Comparison of ENCODE assay signal across 7 cellular contexts in the genomic region with DNA sequence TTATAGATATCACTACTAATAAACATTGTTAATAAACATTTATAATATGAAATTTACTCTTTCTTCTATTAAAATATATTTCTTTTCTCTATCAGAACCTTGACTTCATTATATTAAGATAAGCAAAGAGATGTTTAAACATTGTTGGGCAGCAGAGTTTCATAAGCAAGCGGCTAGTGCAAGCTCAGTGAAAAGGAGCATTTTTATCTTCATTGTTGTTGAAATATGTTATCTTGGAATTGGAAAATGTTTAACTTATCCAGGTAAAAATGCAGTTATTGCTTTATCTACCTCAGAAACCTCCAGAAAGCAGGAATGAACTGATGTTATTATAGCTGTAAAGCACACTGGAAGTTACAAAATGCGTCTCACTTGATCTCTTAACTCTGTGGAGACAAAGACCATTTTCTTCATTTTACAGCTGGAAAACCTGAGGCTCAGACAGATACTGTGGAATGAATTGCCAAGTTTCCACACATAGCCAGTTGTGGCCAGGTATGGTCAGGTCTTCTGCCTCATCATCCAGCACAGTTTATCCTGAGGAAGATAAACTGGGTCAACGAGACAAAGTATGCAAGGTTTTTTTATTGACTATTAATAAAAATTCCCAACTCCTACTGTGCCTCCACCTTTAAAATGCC.
"Had no signal": no experiment of that assay in that cellular context is flagged by ENCODE, and none has a peak within 500 bp of the region (broad histone marks: within the 10 kb centered on the region; RNA-seq: fewer than 3 reads in every experiment).

No MANE protein-coding gene starts in this region.

- DNase-seq: GOT3, H9, HCEC 1CT, IMR-90 had no signal

- FAIRE-seq: H54, HTR-8/SVneo, K562 had no signal

- ATAC-seq: K562 had no signal

- H3K4me3 ChIP-seq: K562 had no signal
